In the genomic region with DNA sequence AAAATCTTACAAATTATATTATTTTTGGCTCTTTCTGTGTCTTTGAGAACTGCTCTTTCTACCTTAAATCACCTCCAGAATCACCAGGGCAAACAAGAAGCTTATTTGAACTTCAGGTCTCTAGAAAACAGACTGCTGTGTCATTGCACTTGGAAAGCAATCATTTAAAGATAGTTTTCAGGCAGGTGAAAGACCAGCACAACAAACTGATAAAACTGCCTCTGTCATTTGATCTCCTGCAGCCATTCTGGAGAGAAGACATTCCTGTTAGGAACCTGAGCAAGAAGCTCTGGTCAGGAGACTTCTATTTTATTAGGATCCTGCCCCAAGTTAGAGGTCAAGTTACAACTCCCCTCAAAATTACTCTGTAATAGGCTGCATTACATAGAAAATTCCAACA, we compare ENCODE assay signal across 23 cellular contexts. TPM values are rescaled to one million over a fixed set of nuclear protein-coding genes. Genes with fewer than 3 reads are reported as not detected.
DNase-seq lines count a peak whose midpoint lies in the region; ATAC-seq and TF ChIP-seq lines count a peak whose summit lies in the region.
"Had no signal": no experiment of that assay in that cellular context is flagged by ENCODE, and none has a peak within 500 bp of the region (broad histone marks: within the 10 kb centered on the region; RNA-seq: fewer than 3 reads in every experiment).

No MANE protein-coding gene starts in this region.

- peak overlapping the region; percentile 46 for H3K4me2 ChIP-seq in PC-9

- CTCF ChIA-PET in PC-9 (lab: Charles Lee): no interaction called here
- CTCF ChIA-PET in CD8-positive, alpha-beta memory T cell (lab: Charles Lee): no interaction called here

- no peaks in the 10 kb centered on the region for H3K9me3 Mint-ChIP-seq in progenitor cell of endocrine pancreas (ENCODE audit: low read depth)
- H3K9me3 Mint-ChIP-seq in CD8-positive, alpha-beta memory T cell: peaks cover 0 to 1% (median 0%) of the 10 kb centered on the region in 5 donors
- H3K9me3 Mint-ChIP-seq: activated T-cell treated with anti-CD3 and anti-CD28 coated beads, Interleukin-2, amount 50 U/mL, for 4 hours; WTC11 had no signal

- peak overlapping the region; percentile 61; the same call in 1 of the 2 replicates for H2AFZ ChIP-seq in PC-9

- H3K27ac ChIP-seq in PC-9 (peak overlapping the region; percentile 33), liver (ENCODE audit: low read depth in 1 of 2, low read length in 2 of 2) (peak overlapping the region; percentile 11 to 46), prostate gland (no peak overlapping the region)
- H3K27ac ChIP-seq in CD8-positive, alpha-beta memory T cell (ENCODE audit: low read depth, low read length): no peak overlapping the region
- H3K27ac ChIP-seq: 22Rv1, dorsolateral prefrontal cortex had no signal

- TF ChIP-seq POLR2A in prostate gland (IDR thresholded peaks at IDR 0.05): no peak

- POLR2A ChIA-PET in PC-9 (lab: Charles Lee; ENCODE audit: unreplicated experiment): interaction anchor here (0.5 to 0.6 kb wide), 3 partner anchors 27 to 77 kb away, joined by 3 to 10 read pairs (median 8); no protein-coding TSS in a partner anchor
- POLR2A ChIA-PET in CD8-positive, alpha-beta memory T cell (lab: Charles Lee): no interaction called here

- DNase-seq in DMS 273 (lab: John Stamatoyannopoulos, UW; ENCODE audit: unreplicated experiment) (peak; percentile 3), DMS 273 treated with DMSO at 0.1 percent for 48 hours (lab: John Stamatoyannopoulos, UW) (no peak), PC-9 (peak; percentile 12 to 37), progenitor cell of endocrine pancreas (ENCODE audit: low spot score, unreplicated experiment) (no peak), prostate gland (ENCODE audit: low spot score) (no peak)
- DNase-seq in CD8-positive, alpha-beta memory T cell: no peak
- DNase-seq: activated CD4-positive, alpha-beta T cell treated with anti-CD3 and anti-CD28 coated beads, Interleukin-2, amount 50 U/mL, for 1 hour; activated T-cell treated with anti-CD3 and anti-CD28 coated beads, Interleukin-2, amount 50 U/mL, for 4 hours; cerebellar nuclear complex; dorsolateral prefrontal cortex; H7; left ventricle myocardium superior; MM.1S; NCI-H2081; NCI-H345; NCI-H82; SHP77; stimulated activated naive CD4-positive, alpha-beta T cell; T1000 had no signal

- H3K4me3 Mint-ChIP-seq in progenitor cell of endocrine pancreas (ENCODE audit: low read depth): no peak overlapping the region
- H3K4me3 Mint-ChIP-seq in CD8-positive, alpha-beta memory T cell: no peak overlapping the region
- H3K4me3 Mint-ChIP-seq: activated T-cell treated with anti-CD3 and anti-CD28 coated beads, Interleukin-2, amount 50 U/mL, for 4 hours; WTC11 had no signal

- no peaks in the 10 kb centered on the region for H3K79me2 ChIP-seq in PC-9 (ENCODE audit: low read depth)

- intact Hi-C loops in PC-9 (cut with micrococcal nuclease; ENCODE audit: unreplicated experiment): no loop called here
- intact Hi-C loops in prostate gland (cut with DNase I): no loop called here

- no TSS peak for BruUV-seq in PC-9 (replicated peaks; lab: Mats Ljungman, UMichigan)

- no peak overlapping the region for H3K9ac ChIP-seq in liver (ENCODE audit: low read depth in 1 of 2, low read length in 2 of 2)

- TF ChIP-seq CTCF in PC-9 (conservative IDR thresholded peaks at IDR 0.05) (no peak), liver (IDR thresholded peaks at IDR 0.05; ENCODE audit: low read depth, low read length, missing input control) (no peak), progenitor cell of endocrine pancreas (IDR thresholded peaks at IDR 0.05; ENCODE audit: unreplicated experiment) (no peak), prostate gland (IDR thresholded peaks at IDR 0.05) (no peak)

- no peaks in the 10 kb centered on the region for H3K9me2 ChIP-seq in PC-9 (ENCODE audit: insufficient read depth)

- H3K4me1 ChIP-seq in PC-9 (replicated peaks; ENCODE audit: insufficient read depth) (peaks cover 36% of the 10 kb centered on the region), liver (ENCODE audit: control insufficient read depth in 4 of 4, insufficient read depth in 4 of 4, low read length in 3 of 4) (peaks cover 0 to 13% (median 9%) of the 10 kb centered on the region in 4 donors), prostate gland (replicated peaks) (peaks cover 8% of the 10 kb centered on the region)
- no peaks in the 10 kb centered on the region for H3K4me1 ChIP-seq in CD8-positive, alpha-beta memory T cell (ENCODE audit: insufficient read depth, low read length)

- H3K9me3 ChIP-seq in PC-9 (ENCODE audit: insufficient read depth, low read depth) (no peaks in the 10 kb centered on the region), liver (ENCODE audit: control insufficient read depth in 4 of 4, low read length in 3 of 4) (no peaks in the 10 kb centered on the region), prostate gland (no peaks in the 10 kb centered on the region)
- no peaks in the 10 kb centered on the region for H3K9me3 ChIP-seq in CD8-positive, alpha-beta memory T cell (ENCODE audit: low read length)

- TF ChIP-seq RAD21 in liver (IDR thresholded peaks at IDR 0.05): peak in 1 of 2 donors; percentile 41

- no peaks in the 10 kb centered on the region for H4K20me1 ChIP-seq in PC-9 (ENCODE audit: insufficient read depth)

- H3K4me3 ChIP-seq in PC-9: no peak overlapping the region
- H3K4me3 ChIP-seq in liver (ENCODE audit: low read depth in 1 of 3, low read length in 3 of 3): no peak overlapping the region
- no peak overlapping the region for H3K4me3 ChIP-seq in CD8-positive, alpha-beta memory T cell (ENCODE audit: low read length)
- no peak overlapping the region for H3K4me3 ChIP-seq in prostate gland
- H3K4me3 ChIP-seq: dorsolateral prefrontal cortex had no signal

- H3K27me3 Mint-ChIP-seq in progenitor cell of endocrine pancreas: peaks cover 26% of the 10 kb centered on the region
- peaks cover 0 to 3% of the 10 kb centered on the region in 2 donors for H3K27me3 Mint-ChIP-seq in CD8-positive, alpha-beta memory T cell

- H3K27ac Mint-ChIP-seq in progenitor cell of endocrine pancreas: peak overlapping the region; percentile 8
- H3K27ac Mint-ChIP-seq in CD8-positive, alpha-beta memory T cell: no peak overlapping the region
- H3K27ac Mint-ChIP-seq: WTC11 had no signal

- ATAC-seq in HG03432 (IDR thresholded peaks at IDR 0.05; ENCODE audit: unreplicated experiment): no peak
- ATAC-seq: activated T-cell treated with anti-CD3 and anti-CD28 coated beads, Interleukin-2, amount 50 U/mL, for 4 hours; left ventricle myocardium superior; WTC11 had no signal

- no peaks in the 10 kb centered on the region for H3K36me3 Mint-ChIP-seq in progenitor cell of endocrine pancreas (ENCODE audit: insufficient read depth)
- no peaks in the 10 kb centered on the region for H3K36me3 Mint-ChIP-seq in CD8-positive, alpha-beta memory T cell
- H3K36me3 Mint-ChIP-seq: WTC11 had no signal

- no peaks in the 10 kb centered on the region for H3K36me3 ChIP-seq in PC-9 (ENCODE audit: low read depth)
- H3K36me3 ChIP-seq in liver (ENCODE audit: control insufficient read depth in 4 of 4, insufficient read depth in 3 of 4, low read depth in 1 of 4, low read length in 3 of 4): no peaks in the 10 kb centered on the region
- H3K36me3 ChIP-seq in CD8-positive, alpha-beta memory T cell (ENCODE audit: insufficient read depth, low read length): no peaks in the 10 kb centered on the region
- H3K36me3 ChIP-seq in prostate gland: no peaks in the 10 kb centered on the region

- H3K4me1 Mint-ChIP-seq in progenitor cell of endocrine pancreas (ENCODE audit: low read depth): peaks cover 20% of the 10 kb centered on the region
- no peaks in the 10 kb centered on the region for H3K4me1 Mint-ChIP-seq in CD8-positive, alpha-beta memory T cell

- peaks cover 12% of the 10 kb centered on the region; the same call in 1 of the 2 replicates for H3F3A ChIP-seq in PC-9 (ENCODE audit: insufficient read depth, low read depth)

- H3K27me3 ChIP-seq in PC-9 (ENCODE audit: insufficient read depth, low read depth) (no peaks in the 10 kb centered on the region), liver (ENCODE audit: control insufficient read depth in 4 of 4, insufficient read depth in 4 of 4, low read length in 3 of 4) (no peaks in the 10 kb centered on the region), prostate gland (replicated peaks; ENCODE audit: insufficient read depth) (no peaks in the 10 kb centered on the region)
- H3K27me3 ChIP-seq in CD8-positive, alpha-beta memory T cell (ENCODE audit: insufficient read depth, low read length, poor library complexity, severe bottlenecking): no peaks in the 10 kb centered on the region
- H3K27me3 ChIP-seq: dorsolateral prefrontal cortex had no signal

TF ChIP-seq in liver, 16 proteins besides CTCF, POLR2A, EP300 and RAD21 (continues in another document):
- TF ChIP-seq RXRA (IDR thresholded peaks at IDR 0.05) (peak; percentile 68 to 84), SP1 (IDR thresholded peaks at IDR 0.05) (peak; percentile 37), JUND (IDR thresholded peaks at IDR 0.05) (peak in 1 of 2 donors; percentile 45), HNF4A (conservative IDR thresholded peaks at IDR 0.05) (peak; percentile 42 to 59), HNF4G (IDR thresholded peaks at IDR 0.05) (no peak), EGR1 (IDR thresholded peaks at IDR 0.05; ENCODE audit: low read depth in 2 of 2) (no peak)
- TF ChIP-seq, protein P1, sequence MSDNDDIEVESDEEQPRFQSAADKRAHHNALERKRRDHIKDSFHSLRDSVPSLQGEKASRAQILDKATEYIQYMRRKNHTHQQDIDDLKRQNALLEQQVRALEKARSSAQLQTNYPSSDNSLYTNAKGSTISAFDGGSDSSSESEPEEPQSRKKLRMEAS (IDR thresholded peaks at IDR 0.05): no peak
- TF ChIP-seq, protein P2, sequence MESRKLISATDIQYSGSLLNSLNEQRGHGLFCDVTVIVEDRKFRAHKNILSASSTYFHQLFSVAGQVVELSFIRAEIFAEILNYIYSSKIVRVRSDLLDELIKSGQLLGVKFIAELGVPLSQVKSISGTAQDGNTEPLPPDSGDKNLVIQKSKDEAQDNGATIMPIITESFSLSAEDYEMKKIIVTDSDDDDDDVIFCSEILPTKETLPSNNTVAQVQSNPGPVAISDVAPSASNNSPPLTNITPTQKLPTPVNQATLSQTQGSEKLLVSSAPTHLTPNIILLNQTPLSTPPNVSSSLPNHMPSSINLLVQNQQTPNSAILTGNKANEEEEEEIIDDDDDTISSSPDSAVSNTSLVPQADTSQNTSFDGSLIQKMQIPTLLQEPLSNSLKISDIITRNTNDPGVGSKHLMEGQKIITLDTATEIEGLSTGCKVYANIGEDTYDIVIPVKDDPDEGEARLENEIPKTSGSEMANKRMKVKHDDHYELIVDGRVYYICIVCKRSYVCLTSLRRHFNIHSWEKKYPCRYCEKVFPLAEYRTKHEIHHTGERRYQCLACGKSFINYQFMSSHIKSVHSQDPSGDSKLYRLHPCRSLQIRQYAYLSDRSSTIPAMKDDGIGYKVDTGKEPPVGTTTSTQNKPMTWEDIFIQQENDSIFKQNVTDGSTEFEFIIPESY (IDR thresholded peaks at IDR 0.05): peak; percentile 53

RNA-seq across cellular contexts. Expression of a gene that starts 50.7 kb away (rescaled TPM):
- total RNA-seq in PC-9 (2021) (5.7 and 10.0 TPM in 2 replicates), liver (10 to 100 TPM in 1 of 2 donors, 1 to 10 TPM in 1; 7.3 to 10.2 TPM), progenitor cell of endocrine pancreas (10.5 TPM in 2 replicates), prostate gland (1 to 10 TPM; 6.1 to 9.2 TPM)
- 1 to 10 TPM; 1.3 to 1.8 TPM for polyA plus RNA-seq in liver
- 10 to 100 TPM; 16.5 to 18.8 TPM for total RNA-seq in CD8-positive, alpha-beta memory T cell
- 5.8 TPM for polyA plus RNA-seq in CD8-positive, alpha-beta memory T cell

Comparison
In these comparisons a context has a peak if more than half of its experiments do, and no peak if none do; other contexts are left out.
1. DNase-seq: peak in DMS 273 (single experiment) and PC-9 (2 of 2); none in DMS 273 treated with DMSO at 0.1 percent for 48 hours (single experiment), progenitor cell of endocrine pancreas (single experiment), CD8-positive, alpha-beta memory T cell (0 of 5) and prostate gland (single experiment).
2. H3K27ac ChIP-seq: peak in PC-9 (single experiment) and liver (2 of 2); none in CD8-positive, alpha-beta memory T cell (single experiment) and prostate gland (0 of 2).